10 cellular contexts compared by ENCODE assay signal in genomic region chr4:183200453-183200852, GRCh38.
DNase-seq lines count a peak whose midpoint lies in the region; ATAC-seq and TF ChIP-seq lines count a peak whose summit lies in the region.
"Had no signal": no experiment of that assay in that cellular context is flagged by ENCODE, and none has a peak within 500 bp of the region (broad histone marks: within the 10 kb centered on the region; RNA-seq: fewer than 3 reads in every experiment).

No MANE protein-coding gene starts in this region.

- in situ Hi-C loops in brain microvascular endothelial cell (cut with HindIII; ENCODE audit: low pct_ligation_motif_present, low sequenced_read_pairs) = no loop called here

- H3K27ac ChIP-seq in brain microvascular endothelial cell = peak overlapping the region; percentile 42
- no peak overlapping the region for H3K27ac ChIP-seq in upper lobe of left lung
- H3K27ac ChIP-seq: esophagus muscularis mucosa, sigmoid colon had no signal

- CTCF ChIA-PET in GM10248 (lab: Yijun Ruan, JAX) = interaction anchor here (1.4 kb wide), 1 partner anchor 61 kb away, joined by 4 read pairs; no protein-coding TSS in a partner anchor

- H3K4me3 ChIP-seq in brain microvascular endothelial cell (ENCODE audit: low read depth, low read length) (no peak overlapping the region), upper lobe of left lung (no peak overlapping the region)
- H3K4me3 ChIP-seq: esophagus muscularis mucosa, sigmoid colon had no signal

- H3K9me3 ChIP-seq in upper lobe of left lung = no peaks in the 10 kb centered on the region
- H3K9me3 ChIP-seq: esophagus muscularis mucosa, sigmoid colon had no signal

- H3K36me3 ChIP-seq in brain microvascular endothelial cell (replicated peaks) (no peaks in the 10 kb centered on the region), upper lobe of left lung (no peaks in the 10 kb centered on the region)
- H3K36me3 ChIP-seq: sigmoid colon had no signal

- WGBS in upper lobe of left lung, 2 donors = 33 to 38% methylated on average over 4 of the region's 4 CpGs

- no peak for TF ChIP-seq EP300 in upper lobe of left lung (IDR thresholded peaks at IDR 0.05)

- POLR2A ChIA-PET in GM10248 (lab: Yijun Ruan, JAX) = no interaction called here

- H3K4me1 ChIP-seq in upper lobe of left lung = peaks cover 0 to 8% (median 2%) of the 10 kb centered on the region in 4 donors

- DNase-seq in HPDE6-E6E7 (ENCODE audit: extremely low spot score) (peak; percentile 17), brain microvascular endothelial cell (peak; percentile 93), kidney glomerular epithelial cell (lab: John Stamatoyannopoulos, UW) (peak; percentile 52), upper lobe of left lung (peak; percentile 26 to 86), GM10248 (ENCODE audit: extremely low spot score) (no peak)
- DNase-seq in activated CD8-positive, alpha-beta memory T cell treated with anti-CD3 and anti-CD28 coated beads, Interleukin-2, amount 50 U/mL, for 4 hours = no peak
- no peak for DNase-seq in activated naive CD4-positive, alpha-beta T cell treated with Interleukin-2 at 50 U/mL for 16 hours
- DNase-seq: NCI-H82, sigmoid colon had no signal

- ATAC-seq in upper lobe of left lung (ENCODE audit: low FRiP score in 2 of 2) = peak; percentile 73 to 78

- no peaks in the 10 kb centered on the region for H3K27me3 ChIP-seq in brain microvascular endothelial cell (replicated peaks)
- no peaks in the 10 kb centered on the region for H3K27me3 ChIP-seq in upper lobe of left lung
- H3K27me3 ChIP-seq: esophagus muscularis mucosa, sigmoid colon had no signal

- TF ChIP-seq CTCF in brain microvascular endothelial cell (IDR thresholded peaks at IDR 0.05; ENCODE audit: low read depth, low read length, missing control alignments) (no peak), upper lobe of left lung (IDR thresholded peaks at IDR 0.05) (no peak), GM10248 (IDR thresholded peaks at IDR 0.05; ENCODE audit: control extremely low read depth, extremely low read depth, low read depth, missing control alignments) (no peak)

- no peak for TF ChIP-seq POLR2A in upper lobe of left lung (IDR thresholded peaks at IDR 0.05)

Comparison
In these comparisons a context has a peak if more than half of its experiments do, and no peak if none do; other contexts are left out.
1. DNase-seq: peak in HPDE6-E6E7 (single experiment), brain microvascular endothelial cell (single experiment), kidney glomerular epithelial cell (single experiment) and upper lobe of left lung (2 of 2); none in activated CD8-positive, alpha-beta memory T cell treated with anti-CD3 and anti-CD28 coated beads, Interleukin-2, amount 50 U/mL, for 4 hours (single experiment), GM10248 (single experiment) and activated naive CD4-positive, alpha-beta T cell treated with Interleukin-2 at 50 U/mL for 16 hours (single experiment).